ENCODE assay signal across 25 cellular contexts in the genomic region with DNA sequence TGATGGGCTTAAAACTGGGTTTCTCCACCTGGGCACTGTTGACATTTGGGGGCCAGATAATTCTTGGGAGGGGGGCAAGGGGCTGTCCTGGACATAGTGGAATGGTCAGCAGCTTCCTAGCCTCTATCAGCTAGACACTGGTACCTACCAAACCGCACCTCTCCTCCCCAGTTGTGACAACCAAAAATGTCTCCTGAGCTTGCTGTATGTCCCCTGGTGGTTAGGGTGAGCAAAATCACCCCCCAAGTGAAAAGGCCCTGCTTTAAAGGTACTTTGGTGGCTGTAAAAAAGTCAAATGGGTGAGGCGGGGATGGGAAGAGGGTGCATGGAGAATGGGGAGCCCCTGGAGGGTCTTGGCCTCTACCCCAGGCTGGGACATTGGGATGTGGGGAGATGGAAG.
DNase-seq lines count a peak whose midpoint lies in the region; ATAC-seq and TF ChIP-seq lines count a peak whose summit lies in the region.
"Had no signal": no experiment of that assay in that cellular context is flagged by ENCODE, and none has a peak within 500 bp of the region (broad histone marks: within the 10 kb centered on the region; RNA-seq: fewer than 3 reads in every experiment).

No MANE protein-coding gene starts in this region.

- H3K79me2 ChIP-seq in Karpas-422 (ENCODE audit: low read length): no peaks in the 10 kb centered on the region

- no peaks in the 10 kb centered on the region for H3K36me3 Mint-ChIP-seq in activated CD8-positive, alpha-beta T cell treated with anti-CD3 and anti-CD28 coated beads, Interleukin-2, amount 10 ng/mL, durations not matched to agents 7 days and 5 days (ENCODE audit: low read depth)
- no peaks in the 10 kb centered on the region for H3K36me3 Mint-ChIP-seq in activated CD8-positive, alpha-beta memory T cell treated with anti-CD3 and anti-CD28 coated beads, Interleukin-2, amount 10 ng/mL, durations not matched to agents 7 days and 5 days
- H3K36me3 Mint-ChIP-seq: T-cell had no signal

- H2BK5ac ChIP-seq in neuronal stem cell (ENCODE audit: low read length): no peak overlapping the region

- no peak for ATAC-seq in activated CD8-positive, alpha-beta T cell treated with anti-CD3 and anti-CD28 coated beads, Interleukin-2, amount 10 ng/mL, durations not matched to agents 7 days and 5 days
- no peak for ATAC-seq in activated CD8-positive, alpha-beta memory T cell treated with anti-CD3 and anti-CD28 coated beads, Interleukin-2, amount 10 ng/mL, durations not matched to agents 7 days and 5 days
- no peak for ATAC-seq in GM18517 (IDR thresholded peaks at IDR 0.05; ENCODE audit: unreplicated experiment)
- ATAC-seq: A549, T-cell had no signal

- no peak overlapping the region for H4K91ac ChIP-seq in neuronal stem cell (ENCODE audit: low read depth, low read length, poor library complexity)

- H3K27ac ChIP-seq in Karpas-422 (ENCODE audit: low read length) (no peak overlapping the region), VCaP (peak overlapping the region; percentile 80), neuronal stem cell (replicated peaks; ENCODE audit: low read length) (no peak overlapping the region)
- H3K27ac ChIP-seq: A549; BLaER1 treated with 17β-estradiol and CSF1 and Interleukin-3, amounts not matched to agents 10 nM and 100 nM; SJSA1 had no signal

- H3K9me3 ChIP-seq in Karpas-422 (ENCODE audit: low read length) (no peaks in the 10 kb centered on the region), neuronal stem cell (replicated peaks in 1 of 2; ENCODE audit: control insufficient read depth in 2 of 2, insufficient read depth in 1 of 2, low read depth in 1 of 2, low read length in 2 of 2) (no peaks in the 10 kb centered on the region)
- H3K9me3 ChIP-seq: A549; BLaER1 treated with 17β-estradiol and CSF1 and Interleukin-3, amounts not matched to agents 10 nM and 100 nM; SJSA1 had no signal

- H3K79me1 ChIP-seq in neuronal stem cell (ENCODE audit: low read depth, low read length): no peaks in the 10 kb centered on the region

- H2AFZ ChIP-seq in Karpas-422 (ENCODE audit: low read length) (no peak overlapping the region), neuronal stem cell (ENCODE audit: low read length) (no peak overlapping the region)

- H3K9ac ChIP-seq in Karpas-422 (ENCODE audit: low read length) (no peak overlapping the region), neuronal stem cell (ENCODE audit: low read depth, low read length, poor library complexity) (no peak overlapping the region)
- H3K9ac ChIP-seq: BLaER1 treated with 17β-estradiol and CSF1 and Interleukin-3, amounts not matched to agents 10 nM and 100 nM had no signal

- H3K27me3 Mint-ChIP-seq in activated CD8-positive, alpha-beta T cell treated with anti-CD3 and anti-CD28 coated beads, Interleukin-2, amount 10 ng/mL, durations not matched to agents 7 days and 5 days (ENCODE audit: low read depth): no peaks in the 10 kb centered on the region
- peaks cover 7% of the 10 kb centered on the region for H3K27me3 Mint-ChIP-seq in activated CD8-positive, alpha-beta memory T cell treated with anti-CD3 and anti-CD28 coated beads, Interleukin-2, amount 10 ng/mL, durations not matched to agents 7 days and 5 days

- H3K4me2 ChIP-seq in Karpas-422 (ENCODE audit: low read depth, low read length, poor library complexity, severe bottlenecking) (no peak overlapping the region), neuronal stem cell (ENCODE audit: insufficient read depth, low read length, poor library complexity, severe bottlenecking) (no peak overlapping the region)
- H3K4me2 ChIP-seq: A549; BLaER1 treated with 17β-estradiol and CSF1 and Interleukin-3, amounts not matched to agents 10 nM and 100 nM had no signal

- no peak overlapping the region for H3K18ac ChIP-seq in neuronal stem cell (ENCODE audit: low read length)

- no peak overlapping the region for H3K23ac ChIP-seq in neuronal stem cell (ENCODE audit: low read depth, low read length, poor library complexity)

- peak; percentile 37 for TF ChIP-seq CTCF in GM12865 (IDR thresholded peaks at IDR 0.05; ENCODE audit: insufficient read depth, low read depth, low read length, missing control alignments)
- no peak for TF ChIP-seq CTCF in VCaP (conservative IDR thresholded peaks at IDR 0.05)

- no peak overlapping the region for H2BK120ac ChIP-seq in neuronal stem cell (ENCODE audit: low read depth, low read length)

- POLR2A ChIA-PET in activated CD8-positive, alpha-beta T cell treated with anti-CD3 and anti-CD28 coated beads, Interleukin-2, amount 10 ng/mL, durations not matched to agents 7 days and 5 days (lab: Charles Lee): no interaction called here

- no CpG with 5 or more reads among the region's 2 CpGs for WGBS in neuronal stem cell (ENCODE audit: extremely low coverage in 2 of 2, insufficient read length in 2 of 2, insufficient replicate concordance in 1 of 2), 2 donors

- no peaks in the 10 kb centered on the region for H4K20me1 ChIP-seq in Karpas-422 (ENCODE audit: insufficient read depth, low read depth, low read length)
- H4K20me1 ChIP-seq: BLaER1 treated with 17β-estradiol and CSF1 and Interleukin-3, amounts not matched to agents 10 nM and 100 nM had no signal

- no peak overlapping the region for H3K4ac ChIP-seq in neuronal stem cell (ENCODE audit: low read length)

- H3K4me1 ChIP-seq in Karpas-422 (ENCODE audit: low read length): peaks cover 30% of the 10 kb centered on the region
- H3K4me1 ChIP-seq in neuronal stem cell (ENCODE audit: control insufficient read depth in 2 of 2, insufficient read depth in 1 of 2, low read depth in 1 of 2, low read length in 2 of 2): peaks cover 0 to 11% of the 10 kb centered on the region in 2 donors
- H3K4me1 ChIP-seq: A549, SJSA1 had no signal

- no peak overlapping the region for H4K8ac ChIP-seq in neuronal stem cell (ENCODE audit: low read depth, low read length)

- no peaks in the 10 kb centered on the region; the same call in 1 of the 2 replicates for H3K27me3 ChIP-seq in Karpas-422 (ENCODE audit: low read length)
- peaks cover 0 to 29% (median 4%) of the 10 kb centered on the region in 3 experiments for H3K27me3 ChIP-seq in neuronal stem cell (ENCODE audit: control insufficient read depth in 3 of 3, insufficient read depth in 3 of 3, low read depth in 1 of 3, low read length in 3 of 3)
- H3K27me3 ChIP-seq: BLaER1 treated with 17β-estradiol and CSF1 and Interleukin-3, amounts not matched to agents 10 nM and 100 nM; SJSA1 had no signal

- DNase-seq in GM12865 (ENCODE audit: low read depth) (peak; percentile 40), Karpas-422 (peak; percentile 71), neuronal stem cell (ENCODE audit: low spot score) (no peak), T1000 (lab: John Stamatoyannopoulos, UW) (no peak)
- DNase-seq in activated CD8-positive, alpha-beta T cell treated with anti-CD3 and anti-CD28 coated beads, Interleukin-2, amount 10 ng/mL, durations not matched to agents 7 days and 5 days: no peak
- no peak for DNase-seq in activated CD8-positive, alpha-beta memory T cell treated with anti-CD3 and anti-CD28 coated beads, Interleukin-2, amount 10 ng/mL, durations not matched to agents 7 days and 5 days
- DNase-seq: AML-193; CD4-positive, alpha-beta T cell; GF-D8; Kasumi-1; NCI-H1105; NCI-H1436 treated with DMSO at 0.1 percent for 48 hours; NCI-H187 treated with DMSO at 0.1 percent for 48 hours; NCI-H2107; NCI-H524; NCI-H748 treated with DMSO at 0.1 percent for 48 hours; NK-92 treated with Interleukin-12 subunit alpha and Interleukin-12 subunit beta, amount 100 ng/mL, for 24 hours; Right ventricle myocardium superior; RPMI8226; T-cell had no signal

- H3K4me3 ChIP-seq in GM12865 (ENCODE audit: low read depth, low read length): no peak overlapping the region
- no peak overlapping the region for H3K4me3 ChIP-seq in Karpas-422 (ENCODE audit: low read length)
- no peak overlapping the region for H3K4me3 ChIP-seq in neuronal stem cell (ENCODE audit: low read length in 2 of 2)
- H3K4me3 ChIP-seq: A549; BLaER1 treated with 17β-estradiol and CSF1 and Interleukin-3, amounts not matched to agents 10 nM and 100 nM; SJSA1 had no signal

- H3K9me3 Mint-ChIP-seq in activated CD8-positive, alpha-beta T cell treated with anti-CD3 and anti-CD28 coated beads, Interleukin-2, amount 10 ng/mL, durations not matched to agents 7 days and 5 days (ENCODE audit: insufficient read depth): no peaks in the 10 kb centered on the region
- H3K9me3 Mint-ChIP-seq in activated CD8-positive, alpha-beta memory T cell treated with anti-CD3 and anti-CD28 coated beads, Interleukin-2, amount 10 ng/mL, durations not matched to agents 7 days and 5 days (ENCODE audit: low read depth): no peaks in the 10 kb centered on the region
- H3K9me3 Mint-ChIP-seq: CD4-positive, alpha-beta T cell; T-cell had no signal

- CTCF ChIA-PET in activated CD8-positive, alpha-beta T cell treated with anti-CD3 and anti-CD28 coated beads, Interleukin-2, amount 10 ng/mL, durations not matched to agents 7 days and 5 days (lab: Charles Lee): interaction anchor here (1.1 kb wide), 1 partner anchor 10 kb away, joined by 3 read pairs; no protein-coding TSS in a partner anchor
- CTCF ChIA-PET in activated CD8-positive, alpha-beta memory T cell treated with anti-CD3 and anti-CD28 coated beads, Interleukin-2, amount 10 ng/mL, durations not matched to agents 7 days and 5 days (lab: Charles Lee): no interaction called here

- H3K36me3 ChIP-seq in Karpas-422 (ENCODE audit: insufficient read depth, low read length): no peaks in the 10 kb centered on the region
- no peaks in the 10 kb centered on the region for H3K36me3 ChIP-seq in neuronal stem cell (replicated peaks in 1 of 2; ENCODE audit: control insufficient read depth in 2 of 2, insufficient read depth in 2 of 2, low read length in 2 of 2)
- H3K36me3 ChIP-seq: BLaER1 treated with 17β-estradiol and CSF1 and Interleukin-3, amounts not matched to agents 10 nM and 100 nM; SJSA1 had no signal

- H2BK15ac ChIP-seq in neuronal stem cell (ENCODE audit: low read length): no peak overlapping the region

- H3K27ac Mint-ChIP-seq in activated CD8-positive, alpha-beta T cell treated with anti-CD3 and anti-CD28 coated beads, Interleukin-2, amount 10 ng/mL, durations not matched to agents 7 days and 5 days: no peak overlapping the region
- H3K27ac Mint-ChIP-seq in activated CD8-positive, alpha-beta memory T cell treated with anti-CD3 and anti-CD28 coated beads, Interleukin-2, amount 10 ng/mL, durations not matched to agents 7 days and 5 days: no peak overlapping the region
- H3K27ac Mint-ChIP-seq: CD4-positive, alpha-beta T cell; T-cell had no signal

- peak overlapping the region; percentile 71 for H2AK5ac ChIP-seq in neuronal stem cell (ENCODE audit: low read depth, low read length)

- H3K4me1 Mint-ChIP-seq in activated CD8-positive, alpha-beta T cell treated with anti-CD3 and anti-CD28 coated beads, Interleukin-2, amount 10 ng/mL, durations not matched to agents 7 days and 5 days (ENCODE audit: low read depth): no peaks in the 10 kb centered on the region
- no peaks in the 10 kb centered on the region for H3K4me1 Mint-ChIP-seq in activated CD8-positive, alpha-beta memory T cell treated with anti-CD3 and anti-CD28 coated beads, Interleukin-2, amount 10 ng/mL, durations not matched to agents 7 days and 5 days
- H3K4me1 Mint-ChIP-seq: T-cell had no signal

- H3K4me3 Mint-ChIP-seq in activated CD8-positive, alpha-beta T cell treated with anti-CD3 and anti-CD28 coated beads, Interleukin-2, amount 10 ng/mL, durations not matched to agents 7 days and 5 days: no peak overlapping the region
- H3K4me3 Mint-ChIP-seq in activated CD8-positive, alpha-beta memory T cell treated with anti-CD3 and anti-CD28 coated beads, Interleukin-2, amount 10 ng/mL, durations not matched to agents 7 days and 5 days: no peak overlapping the region
- H3K4me3 Mint-ChIP-seq: CD4-positive, alpha-beta T cell; T-cell had no signal

- H2BK12ac ChIP-seq in neuronal stem cell (ENCODE audit: low read length): no peak overlapping the region

- no peak overlapping the region for H3K14ac ChIP-seq in neuronal stem cell (ENCODE audit: low read length)

- H3K9me2 ChIP-seq in Karpas-422 (replicated peaks; ENCODE audit: insufficient read depth, low read length): no peaks in the 10 kb centered on the region

Comparison
In these comparisons a context has a peak if more than half of its experiments do, and no peak if none do; other contexts are left out.
1. DNase-seq: peak in GM12865 (single experiment) and Karpas-422 (single experiment); none in neuronal stem cell (single experiment), activated CD8-positive, alpha-beta T cell treated with anti-CD3 and anti-CD28 coated beads, Interleukin-2, amount 10 ng/mL, durations not matched to agents 7 days and 5 days (single experiment), T1000 (single experiment) and activated CD8-positive, alpha-beta memory T cell treated with anti-CD3 and anti-CD28 coated beads, Interleukin-2, amount 10 ng/mL, durations not matched to agents 7 days and 5 days (single experiment).